In genomic region chr2:16756831-16757644, GRCh38 we compare ENCODE assay signal across 8 cellular contexts.
DNase-seq lines count a peak whose midpoint lies in the region; ATAC-seq, FAIRE-seq and TF ChIP-seq lines count a peak whose summit lies in the region.

No MANE protein-coding gene starts in this region.

- H3K9ac ChIP-seq in kidney (ENCODE audit: low read length in 2 of 2): no peak overlapping the region

- H3K9me3 Mint-ChIP-seq in WTC11: no peaks in the 10 kb centered on the region

- no peak overlapping the region for H3K4me3 ChIP-seq in AG04449 (ENCODE audit: low read depth, low read length)
- H3K4me3 ChIP-seq in kidney (ENCODE audit: low read length in 2 of 2): no peak overlapping the region

- ATAC-seq in GM18517 (IDR thresholded peaks at IDR 0.05; ENCODE audit: unreplicated experiment): peak; percentile 97
- ATAC-seq in HG03025 (IDR thresholded peaks at IDR 0.05; ENCODE audit: low FRiP score, unreplicated experiment): peak; percentile 92
- ATAC-seq in WTC11: peak; percentile 96

- H3K27ac Mint-ChIP-seq in WTC11: peak overlapping the region; percentile 85; the same call in 1 of the 2 replicates

- POLR2A ChIA-PET in AG04449 (lab: Yijun Ruan, JAX): no interaction called here
- POLR2A ChIA-PET in WTC11 (lab: Charles Lee): no interaction called here

- DNase-seq in AG04449 (ENCODE audit: low read depth, low spot score): peak; percentile 5
- DNase-seq in NCI-H2171 treated with DMSO at 0.1 percent for 48 hours (lab: John Stamatoyannopoulos, UW): peak; percentile 62
- peak; percentile 81 for DNase-seq in WTC11 (ENCODE audit: low spot score)
- peak; percentile 16 for DNase-seq in central memory CD4-positive, alpha-beta T cell
- DNase-seq in kidney: peak; percentile 91
- peak; percentile 64 to 74 for DNase-seq in stimulated activated CD4-positive, alpha-beta T cell treated with anti-CD3 and anti-CD28 coated beads, Interleukin-2, amount 100 ng/mL, for 24 hours

- peaks cover 2% of the 10 kb centered on the region for H3K4me1 Mint-ChIP-seq in WTC11

- no peak overlapping the region for H3K4me3 Mint-ChIP-seq in WTC11

- H3K4me1 ChIP-seq in kidney (ENCODE audit: control insufficient read depth in 1 of 2, insufficient read depth in 1 of 2, low read depth in 1 of 2, low read length in 2 of 2): no peaks in the 10 kb centered on the region

- H3K27ac ChIP-seq in kidney (ENCODE audit: low read depth in 2 of 2, low read length in 2 of 2): no peak overlapping the region

- no peak for FAIRE-seq in kidney (lab: Jason Lieb, UNC)

- H3K36me3 ChIP-seq in kidney (ENCODE audit: control insufficient read depth in 1 of 2, insufficient read depth in 2 of 2, low read length in 2 of 2): no peaks in the 10 kb centered on the region

- H3K36me3 Mint-ChIP-seq in WTC11: no peaks in the 10 kb centered on the region

- H3K9me3 ChIP-seq in kidney (ENCODE audit: control insufficient read depth in 1 of 2, low read length in 2 of 2): no peaks in the 10 kb centered on the region

- H3K27me3 Mint-ChIP-seq in WTC11 (ENCODE audit: low read depth): no peaks in the 10 kb centered on the region; the same call in 1 of the 2 replicates

- TF ChIP-seq CTCF in AG04449 (IDR thresholded peaks at IDR 0.05; ENCODE audit: insufficient read depth, low read length, missing control alignments) (peak; percentile 83), WTC11 (IDR thresholded peaks at IDR 0.05) (peak; percentile 95), kidney (IDR thresholded peaks at IDR 0.05; ENCODE audit: borderline replicate concordance, extremely low read depth, insufficient read depth) (peak; percentile 92)

- CTCF ChIA-PET in AG04449 (lab: Yijun Ruan, JAX): interaction anchor here (0.6 to 4.6 kb wide), 14 partner anchors 9 to 1121 kb away, joined by 3 to 41 read pairs (median 5); no protein-coding TSS in a partner anchor
- CTCF ChIA-PET in WTC11 (lab: Charles Lee): interaction anchor here (0.5 to 4.0 kb wide), 36 partner anchors 11 to 817 kb away, joined by 3 to 118 read pairs (median 4); no protein-coding TSS in a partner anchor

- intact Hi-C loops in kidney (cut with DNase I): loop anchor here (5.0 kb wide), 1 partner anchor 140 kb away; no protein-coding TSS in a partner anchor

TF ChIP-seq in WTC11, 78 proteins besides CTCF, POLR2A, EP300 and RAD21:
- peak; percentile 100 for TF ChIP-seq ESRRA (CRISPR knock-in tag; IDR thresholded peaks at IDR 0.05; ENCODE audit: borderline replicate concordance)
- TF ChIP-seq ZNF671 (CRISPR knock-in tag; IDR thresholded peaks at IDR 0.05): no peak
- peak; percentile 49; the same call in 1 of the 2 replicates for TF ChIP-seq ETV6 (CRISPR knock-in tag; IDR thresholded peaks at IDR 0.05)
- no peak for TF ChIP-seq ZNF232 (CRISPR knock-in tag; IDR thresholded peaks at IDR 0.05)
- TF ChIP-seq PREB (CRISPR knock-in tag; IDR thresholded peaks at IDR 0.05; ENCODE audit: borderline replicate concordance): 0 out of 2 replicates have a peak, but pooled peaks have one; percentile 48
- TF ChIP-seq, protein P1, sequence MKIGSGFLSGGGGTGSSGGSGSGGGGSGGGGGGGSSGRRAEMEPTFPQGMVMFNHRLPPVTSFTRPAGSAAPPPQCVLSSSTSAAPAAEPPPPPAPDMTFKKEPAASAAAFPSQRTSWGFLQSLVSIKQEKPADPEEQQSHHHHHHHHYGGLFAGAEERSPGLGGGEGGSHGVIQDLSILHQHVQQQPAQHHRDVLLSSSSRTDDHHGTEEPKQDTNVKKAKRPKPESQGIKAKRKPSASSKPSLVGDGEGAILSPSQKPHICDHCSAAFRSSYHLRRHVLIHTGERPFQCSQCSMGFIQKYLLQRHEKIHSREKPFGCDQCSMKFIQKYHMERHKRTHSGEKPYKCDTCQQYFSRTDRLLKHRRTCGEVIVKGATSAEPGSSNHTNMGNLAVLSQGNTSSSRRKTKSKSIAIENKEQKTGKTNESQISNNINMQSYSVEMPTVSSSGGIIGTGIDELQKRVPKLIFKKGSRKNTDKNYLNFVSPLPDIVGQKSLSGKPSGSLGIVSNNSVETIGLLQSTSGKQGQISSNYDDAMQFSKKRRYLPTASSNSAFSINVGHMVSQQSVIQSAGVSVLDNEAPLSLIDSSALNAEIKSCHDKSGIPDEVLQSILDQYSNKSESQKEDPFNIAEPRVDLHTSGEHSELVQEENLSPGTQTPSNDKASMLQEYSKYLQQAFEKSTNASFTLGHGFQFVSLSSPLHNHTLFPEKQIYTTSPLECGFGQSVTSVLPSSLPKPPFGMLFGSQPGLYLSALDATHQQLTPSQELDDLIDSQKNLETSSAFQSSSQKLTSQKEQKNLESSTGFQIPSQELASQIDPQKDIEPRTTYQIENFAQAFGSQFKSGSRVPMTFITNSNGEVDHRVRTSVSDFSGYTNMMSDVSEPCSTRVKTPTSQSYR (CRISPR knock-in tag; IDR thresholded peaks at IDR 0.05): no peak
TF ChIP-seq in WTC11: peak in this region for 3.

Comparison
In these comparisons a context has a peak if more than half of its experiments do, and no peak if none do; other contexts are left out.
1. DNase-seq: peak in every context shown above with its lines; median percentile 91 in kidney; 81 in WTC11; 69 in stimulated activated CD4-positive, alpha-beta T cell treated with anti-CD3 and anti-CD28 coated beads, Interleukin-2, amount 100 ng/mL, for 24 hours; 62 in NCI-H2171 treated with DMSO at 0.1 percent for 48 hours; 16 in central memory CD4-positive, alpha-beta T cell; 5 in AG04449.